8 cellular contexts compared by ENCODE assay signal in genomic region chr18:23422751-23423418, GRCh38. TPM values are rescaled to one million over a fixed set of nuclear protein-coding genes. Genes with fewer than 3 reads are reported as not detected.
DNase-seq lines count a peak whose midpoint lies in the region; ATAC-seq and TF ChIP-seq lines count a peak whose summit lies in the region.

No MANE protein-coding gene starts in this region.

- H3K27me3 ChIP-seq in BLaER1 treated with 17β-estradiol and CSF1 and Interleukin-3, amounts not matched to agents 10 nM and 100 nM, result no peaks in the 10 kb centered on the region
- H3K27me3 ChIP-seq in trophoblast cell (ENCODE audit: insufficient read depth, low read length), result no peaks in the 10 kb centered on the region
- no peaks in the 10 kb centered on the region for H3K27me3 ChIP-seq in WERI-Rb-1 (ENCODE audit: insufficient read depth, low read depth, severe bottlenecking)

- ATAC-seq in GM19023 (IDR thresholded peaks at IDR 0.05; ENCODE audit: unreplicated experiment) (peak; percentile 89), HG03045 (IDR thresholded peaks at IDR 0.05; ENCODE audit: unreplicated experiment) (peak; percentile 80)
- peak; percentile 91 for ATAC-seq in effector memory CD8-positive, alpha-beta T cell (replicated peaks)

- H3K79me1 ChIP-seq in trophoblast cell (ENCODE audit: low read length), result no peaks in the 10 kb centered on the region

- H2BK5ac ChIP-seq in trophoblast cell (ENCODE audit: low read depth, low read length, poor library complexity), result no peak overlapping the region

- H4K8ac ChIP-seq in trophoblast cell (ENCODE audit: low read depth, low read length), result no peak overlapping the region

- peak overlapping the region in 1 of 10 experiments; percentile 27; a peak in 2 of 20 replicates for H3K4me3 ChIP-seq in BLaER1 treated with 17β-estradiol and CSF1 and Interleukin-3, amounts not matched to agents 10 nM and 100 nM
- H3K4me3 ChIP-seq in trophoblast cell (ENCODE audit: low read depth, low read length), result no peak overlapping the region
- no peak overlapping the region for H3K4me3 ChIP-seq in WERI-Rb-1 (ENCODE audit: low read depth, low read length)

- peaks cover 0 to 38% (median 6%) of the 10 kb centered on the region in 11 experiments; a peak in 7 of 22 replicates for H3K36me3 ChIP-seq in BLaER1 treated with 17β-estradiol and CSF1 and Interleukin-3, amounts not matched to agents 10 nM and 100 nM
- H3K36me3 ChIP-seq in trophoblast cell (ENCODE audit: control insufficient read depth in 1 of 2, insufficient read depth in 2 of 2, low read length in 2 of 2), result no peaks in the 10 kb centered on the region
- no peaks in the 10 kb centered on the region for H3K36me3 ChIP-seq in WERI-Rb-1

- no peak for TF ChIP-seq CTCF in WERI-Rb-1 (IDR thresholded peaks at IDR 0.05; ENCODE audit: low read depth, low read length)

- H2BK12ac ChIP-seq in trophoblast cell (ENCODE audit: low read length), result no peak overlapping the region

- peak overlapping the region in 10 of 11 experiments; percentile 15 to 87 (median 80); a peak in 19 of 22 replicates for H3K9ac ChIP-seq in BLaER1 treated with 17β-estradiol and CSF1 and Interleukin-3, amounts not matched to agents 10 nM and 100 nM
- H3K9ac ChIP-seq in trophoblast cell (ENCODE audit: low read length), result no peak overlapping the region

- no peaks in the 10 kb centered on the region for H3K79me2 ChIP-seq in trophoblast cell (ENCODE audit: control insufficient read depth, insufficient read depth, low read length, poor library complexity)

- H3K4me1 ChIP-seq in BLaER1 treated with 17β-estradiol and CSF1 and Interleukin-3, amounts not matched to agents 10 nM and 100 nM, result peaks cover 24 to 64% (median 43%) of the 10 kb centered on the region in 10 experiments
- H3K4me1 ChIP-seq in trophoblast cell (ENCODE audit: control insufficient read depth in 1 of 2, insufficient read depth in 2 of 2, low read length in 2 of 2), result no peaks in the 10 kb centered on the region

- H3K36me3 Mint-ChIP-seq in effector memory CD8-positive, alpha-beta T cell (ENCODE audit: insufficient read depth), result no peaks in the 10 kb centered on the region

- H3K27ac Mint-ChIP-seq in effector memory CD8-positive, alpha-beta T cell, result peak overlapping the region; percentile 77 to 86

- no peaks in the 10 kb centered on the region for H3K9me3 Mint-ChIP-seq in effector memory CD8-positive, alpha-beta T cell

- no CpG with 5 or more reads among the region's 4 CpGs for WGBS in trophoblast cell (ENCODE audit: extremely low coverage, insufficient coverage, insufficient read length)

- no peak overlapping the region for H3K14ac ChIP-seq in trophoblast cell (ENCODE audit: low read length)

- no peak overlapping the region for H2AFZ ChIP-seq in trophoblast cell (ENCODE audit: insufficient read depth, low read length, poor library complexity)

- H4K20me1 ChIP-seq in BLaER1 treated with 17β-estradiol and CSF1 and Interleukin-3, amounts not matched to agents 10 nM and 100 nM, result no peaks in the 10 kb centered on the region

- no peak overlapping the region for H4K91ac ChIP-seq in trophoblast cell (ENCODE audit: low read depth, low read length)

- H3K4me3 Mint-ChIP-seq in effector memory CD8-positive, alpha-beta T cell, result peak overlapping the region; percentile 62 to 72

- H3K23ac ChIP-seq in trophoblast cell (ENCODE audit: low read length), result no peak overlapping the region

- H3K9me3 ChIP-seq in BLaER1 treated with 17β-estradiol and CSF1 and Interleukin-3, amounts not matched to agents 10 nM and 100 nM (replicated peaks in 1 of 11), result peaks cover 0 to 13% (median 2%) of the 10 kb centered on the region in 11 experiments; a peak in 9 of 22 replicates
- no peaks in the 10 kb centered on the region for H3K9me3 ChIP-seq in trophoblast cell (ENCODE audit: insufficient read depth, low read depth, low read length)
- H3K9me3 ChIP-seq in WERI-Rb-1 (ENCODE audit: severe bottlenecking), result no peaks in the 10 kb centered on the region

- DNase-seq in NCI-H524 treated with DMSO at 0.1 percent for 48 hours (lab: John Stamatoyannopoulos, UW) (peak; percentile 34), trophoblast cell (peak; percentile 99), RPMI8226 (no peak), WERI-Rb-1 (no peak)
- DNase-seq in effector memory CD8-positive, alpha-beta T cell, result peak; percentile 15 to 36 (median 18)

- H3K4me2 ChIP-seq in BLaER1 treated with 17β-estradiol and CSF1 and Interleukin-3, amounts not matched to agents 10 nM and 100 nM, result peak overlapping the region; percentile 61 to 91 (median 79)
- no peak overlapping the region for H3K4me2 ChIP-seq in trophoblast cell (ENCODE audit: low read length)

- H4K12ac ChIP-seq in trophoblast cell (ENCODE audit: low read depth, low read length), result no peak overlapping the region

- H3K27me3 Mint-ChIP-seq in effector memory CD8-positive, alpha-beta T cell, result no peaks in the 10 kb centered on the region

- no peak overlapping the region for H3K18ac ChIP-seq in trophoblast cell (ENCODE audit: low read length)

- no peak overlapping the region for H2AK5ac ChIP-seq in trophoblast cell (ENCODE audit: low read length)

- H3K27ac ChIP-seq in BLaER1 treated with 17β-estradiol and CSF1 and Interleukin-3, amounts not matched to agents 10 nM and 100 nM, result peak overlapping the region in 10 of 11 experiments; percentile 37 to 99 (median 94); a peak in 20 of 22 replicates
- H3K27ac ChIP-seq in trophoblast cell (ENCODE audit: low read depth, low read length), result no peak overlapping the region
- no peak overlapping the region for H3K27ac ChIP-seq in WERI-Rb-1

- H2BK120ac ChIP-seq in trophoblast cell (ENCODE audit: insufficient read depth, low read length, poor library complexity), result no peak overlapping the region

- no peak overlapping the region for H3K4ac ChIP-seq in trophoblast cell (ENCODE audit: low read depth, low read length)

- peaks cover 14 to 16% of the 10 kb centered on the region in 2 donors for H3K4me1 Mint-ChIP-seq in effector memory CD8-positive, alpha-beta T cell (ENCODE audit: low read depth in 2 of 2)

RNA-seq across cellular contexts. Expression of gene RIOK3, which starts 30.2 kb away (rescaled TPM):
- polyA plus RNA-seq in trophoblast cell (2013), result 41.2 and 42.7 TPM in 2 replicates

Comparison
In these comparisons a context has a peak if more than half of its experiments do, and no peak if none do; other contexts are left out.
1. H3K27ac ChIP-seq: peak in BLaER1 treated with 17β-estradiol and CSF1 and Interleukin-3, amounts not matched to agents 10 nM and 100 nM (10 of 11); none in trophoblast cell (single experiment) and WERI-Rb-1 (single experiment).
2. DNase-seq: peak in NCI-H524 treated with DMSO at 0.1 percent for 48 hours (single experiment), effector memory CD8-positive, alpha-beta T cell (3 of 3) and trophoblast cell (2 of 2); none in RPMI8226 (single experiment) and WERI-Rb-1 (single experiment).
3. Peak in every context shown above with its lines, with median percentiles within 50 percentile points of each other: ATAC-seq.